In genomic region chr17:81676906-81677305, GRCh38 we compare ENCODE assay signal across 28 cellular contexts. TPM values are rescaled to one million over a fixed set of nuclear protein-coding genes. Genes with fewer than 3 reads are reported as not detected.
DNase-seq lines count a peak whose midpoint lies in the region; ATAC-seq and TF ChIP-seq lines count a peak whose summit lies in the region.
"Had no signal": no experiment of that assay in that cellular context is flagged by ENCODE, and none has a peak within 500 bp of the region (broad histone marks: within the 10 kb centered on the region; RNA-seq: fewer than 3 reads in every experiment).

No MANE protein-coding gene starts in this region.

- peak overlapping the region; percentile 54 for H2AK5ac ChIP-seq in mesenchymal stem cell (ENCODE audit: low read length, severe bottlenecking)

- H3K14ac ChIP-seq in mesenchymal stem cell (ENCODE audit: low read length in 2 of 2): no peak overlapping the region

- peaks cover 31% of the 10 kb centered on the region for H3K4me1 ChIP-seq in mesenchymal stem cell (ENCODE audit: control insufficient read depth, insufficient read depth, low read depth, low read length)

- no peaks in the 10 kb centered on the region for H3K9me3 ChIP-seq in mesenchymal stem cell (ENCODE audit: control insufficient read depth, low read length)
- H3K9me3 ChIP-seq: body of pancreas, gastroesophageal sphincter had no signal

- H3K79me1 ChIP-seq in mesenchymal stem cell (replicated peaks; ENCODE audit: low read length, poor library complexity, severe bottlenecking): peaks cover 27% of the 10 kb centered on the region

- H2BK12ac ChIP-seq in mesenchymal stem cell (ENCODE audit: low read length in 2 of 2): no peak overlapping the region

- H3K4me3 ChIP-seq in mesenchymal stem cell (ENCODE audit: insufficient read depth in 1 of 2, low read depth in 1 of 2, low read length in 2 of 2): no peak overlapping the region
- H3K4me3 ChIP-seq: body of pancreas, gastroesophageal sphincter had no signal

- H3K9ac ChIP-seq in mesenchymal stem cell (ENCODE audit: low read length): no peak overlapping the region

- H3K23ac ChIP-seq in mesenchymal stem cell (ENCODE audit: low read length in 2 of 2): no peak overlapping the region

- H3K36me3 ChIP-seq in mesenchymal stem cell (ENCODE audit: control insufficient read depth in 1 of 2, insufficient read depth in 2 of 2, low read depth in 1 of 2, low read length in 2 of 2): peaks cover 45 to 50% of the 10 kb centered on the region in 2 experiments

- intact Hi-C loops in posterior vena cava (cut with DNase I): no loop called here

- H4K91ac ChIP-seq in mesenchymal stem cell (ENCODE audit: low read length): no peak overlapping the region

- no peak overlapping the region for H3K18ac ChIP-seq in mesenchymal stem cell (ENCODE audit: low read depth in 1 of 2, low read length in 2 of 2)

- H2BK120ac ChIP-seq in mesenchymal stem cell (ENCODE audit: low read depth, low read length): no peak overlapping the region

- H3K4ac ChIP-seq in mesenchymal stem cell (ENCODE audit: low read depth in 1 of 2, low read length in 2 of 2): no peak overlapping the region

- peak; percentile 16; the same call in 2 of the 3 replicates for ATAC-seq in SK-N-SH treated with all-trans-retinoic acid at 6 μM for 48 hours
- ATAC-seq in HG02938 (IDR thresholded peaks at IDR 0.05; ENCODE audit: unreplicated experiment): no peak
- ATAC-seq: activated CD4-positive, alpha-beta T cell treated with anti-CD3 and anti-CD28 coated beads for 36 hours; activated CD8-positive, alpha-beta T cell treated with anti-CD3 and anti-CD28 coated beads, Interleukin-2, amount 10 ng/mL, durations not matched to agents 7 days and 5 days; body of pancreas; gastroesophageal sphincter; natural killer cell treated with Interleukin-12 subunit alpha and Interleukin-12 subunit beta and Interleukin-15 and Interleukin-18, amount 100 ng/mL, for 72 hours had no signal

- DNase-seq in DMS 273 (lab: John Stamatoyannopoulos, UW; ENCODE audit: unreplicated experiment) (peak; percentile 34), DMS 273 treated with DMSO at 0.1 percent for 48 hours (lab: John Stamatoyannopoulos, UW) (no peak), G401 (ENCODE audit: low spot score) (peak; percentile 36), mesenchymal stem cell (no peak), DMS153 (lab: John Stamatoyannopoulos, UW) (no peak), posterior vena cava (ENCODE audit: low spot score) (no peak)
- DNase-seq: activated CD4-positive, alpha-beta T cell treated with anti-CD3 and anti-CD28 coated beads for 36 hours; activated CD8-positive, alpha-beta T cell treated with anti-CD3 and anti-CD28 coated beads, Interleukin-2, amount 10 ng/mL, durations not matched to agents 7 days and 5 days; activated naive CD4-positive, alpha-beta T cell treated with anti-CD3 and anti-CD28 coated beads for 36 hours; body of pancreas; Calu3; EL; HCEC 1CT; hippocampal formation; NCI-H1694 treated with DMSO at 0.1 percent for 48 hours; NCI-H510A; OCI-M1; stimulated activated CD4-positive, alpha-beta T cell treated with anti-CD3 and anti-CD28 coated beads, Interleukin-15, amount 100 ng/mL, for 24 hours; stimulated activated CD4-positive, alpha-beta T cell treated with anti-CD3 and anti-CD28 coated beads, Interleukin-4, amount 100 ng/mL, for 4 hours; T-helper 9 cell; trophoblast cell had no signal

- no peak overlapping the region for H3K27ac ChIP-seq in mesenchymal stem cell (ENCODE audit: low read length, poor library complexity, severe bottlenecking)
- H3K27ac ChIP-seq: 22Rv1, body of pancreas, gastroesophageal sphincter, VCaP had no signal

- no peak overlapping the region for H2BK5ac ChIP-seq in mesenchymal stem cell (ENCODE audit: low read depth, low read length, poor library complexity, severe bottlenecking)

- no peak overlapping the region for H3K4me2 ChIP-seq in mesenchymal stem cell (ENCODE audit: low read length, poor library complexity, severe bottlenecking)

- no peak overlapping the region for H2AFZ ChIP-seq in mesenchymal stem cell (ENCODE audit: low read depth, low read length)

- in situ Hi-C loops in G401 (cut with HindIII; ENCODE audit: low sequenced_read_pairs): no loop called here

- H4K8ac ChIP-seq in mesenchymal stem cell (ENCODE audit: low read length): no peak overlapping the region

- H3K27me3 ChIP-seq in mesenchymal stem cell (ENCODE audit: control insufficient read depth in 1 of 2, insufficient read depth in 1 of 2, low read length in 2 of 2): no peaks in the 10 kb centered on the region
- H3K27me3 ChIP-seq: body of pancreas, gastroesophageal sphincter had no signal

- no peak overlapping the region for H2BK15ac ChIP-seq in mesenchymal stem cell (ENCODE audit: low read depth, poor library complexity, severe bottlenecking)

- WGBS in mesenchymal stem cell: 96% methylated on average over 17 of the region's 17 CpGs

TF ChIP-seq in SK-N-SH treated with all-trans-retinoic acid at 6 μM for 48 hours, 23 proteins besides CTCF, POLR2A, EP300 and RAD21 (continues in another document):
- TF ChIP-seq ZFP3 (CRISPR knock-in tag; IDR thresholded peaks at IDR 0.05) (no peak), ZNF565 (CRISPR knock-in tag; conservative IDR thresholded peaks at IDR 0.05; ENCODE audit: low read depth) (no peak), ZC3H10 (CRISPR knock-in tag; IDR thresholded peaks at IDR 0.05) (no peak), TSHZ2 (CRISPR knock-in tag; IDR thresholded peaks at IDR 0.05) (no peak), PATZ1 (CRISPR knock-in tag; IDR thresholded peaks at IDR 0.05; ENCODE audit: borderline replicate concordance) (no peak)

RNA-seq across cellular contexts. Expression of gene ARL16, which starts 6.7 kb away (rescaled TPM):
- 64.2 and 77.4 TPM in 2 replicates for total RNA-seq in G401 (2014; rRNA removed; shearing (Covaris generic))
- polyA plus RNA-seq in mesenchymal stem cell (2013, experiment 1 of 2): 32.6 TPM
- polyA plus RNA-seq in mesenchymal stem cell (2013, experiment 2 of 2): 33.3 TPM
- 10 to 100 TPM; 20.0 to 26.7 TPM for total RNA-seq in posterior vena cava

RNA-seq across cellular contexts. Expression of gene HGS, which starts 6.9 kb away (rescaled TPM):
- total RNA-seq in G401 (2014; rRNA removed; shearing (Covaris generic)): 85.0 and 88.7 TPM in 2 replicates
- polyA plus RNA-seq in mesenchymal stem cell (2013, experiment 1 of 2): 51.0 TPM
- polyA plus RNA-seq in mesenchymal stem cell (2013, experiment 2 of 2): 49.3 TPM
- total RNA-seq in posterior vena cava: 10 to 100 TPM; 81.6 to 90.7 TPM

RNA-seq across cellular contexts. Expression of gene CCDC137, which starts 10.4 kb away (rescaled TPM):
- total RNA-seq in G401 (2014; rRNA removed; shearing (Covaris generic)): 32.0 and 35.8 TPM in 2 replicates
- 19.8 TPM for polyA plus RNA-seq in mesenchymal stem cell (2013, experiment 1 of 2)
- 17.9 TPM for polyA plus RNA-seq in mesenchymal stem cell (2013, experiment 2 of 2)
- total RNA-seq in posterior vena cava: 1 to 10 TPM; 8.5 to 9.9 TPM

RNA-seq across cellular contexts. Expression of gene OXLD1, which starts 10.5 kb away (rescaled TPM):
- total RNA-seq in G401 (2014; rRNA removed; shearing (Covaris generic)): 81.2 and 118 TPM in 2 replicates
- polyA plus RNA-seq in mesenchymal stem cell (2013, experiment 1 of 2): 25.4 TPM
- polyA plus RNA-seq in mesenchymal stem cell (2013, experiment 2 of 2): 26.0 TPM
- 10 to 100 TPM; 18.0 to 21.2 TPM for total RNA-seq in posterior vena cava

RNA-seq across cellular contexts. Expression of gene PDE6G, which starts 20.6 kb away (rescaled TPM):
- 0.80 TPM in 1 of 2 replicates, not detected in the other for total RNA-seq in G401 (2014; rRNA removed; shearing (Covaris generic))
- 0.08 TPM for polyA plus RNA-seq in mesenchymal stem cell (2013, experiment 1 of 2)
- 0.14 TPM for polyA plus RNA-seq in mesenchymal stem cell (2013, experiment 2 of 2)
- total RNA-seq in posterior vena cava: not detected
- total RNA-seq: body of pancreas, Calu3, cerebellum had no signal

Comparison
In these comparisons a context has a peak if more than half of its experiments do, and no peak if none do; other contexts are left out.
1. DNase-seq: peak in DMS 273 (single experiment) and G401 (single experiment); none in DMS 273 treated with DMSO at 0.1 percent for 48 hours (single experiment), mesenchymal stem cell (single experiment), DMS153 (single experiment) and posterior vena cava (single experiment).